ENCODE assay signal across 9 cellular contexts in the genomic region with DNA sequence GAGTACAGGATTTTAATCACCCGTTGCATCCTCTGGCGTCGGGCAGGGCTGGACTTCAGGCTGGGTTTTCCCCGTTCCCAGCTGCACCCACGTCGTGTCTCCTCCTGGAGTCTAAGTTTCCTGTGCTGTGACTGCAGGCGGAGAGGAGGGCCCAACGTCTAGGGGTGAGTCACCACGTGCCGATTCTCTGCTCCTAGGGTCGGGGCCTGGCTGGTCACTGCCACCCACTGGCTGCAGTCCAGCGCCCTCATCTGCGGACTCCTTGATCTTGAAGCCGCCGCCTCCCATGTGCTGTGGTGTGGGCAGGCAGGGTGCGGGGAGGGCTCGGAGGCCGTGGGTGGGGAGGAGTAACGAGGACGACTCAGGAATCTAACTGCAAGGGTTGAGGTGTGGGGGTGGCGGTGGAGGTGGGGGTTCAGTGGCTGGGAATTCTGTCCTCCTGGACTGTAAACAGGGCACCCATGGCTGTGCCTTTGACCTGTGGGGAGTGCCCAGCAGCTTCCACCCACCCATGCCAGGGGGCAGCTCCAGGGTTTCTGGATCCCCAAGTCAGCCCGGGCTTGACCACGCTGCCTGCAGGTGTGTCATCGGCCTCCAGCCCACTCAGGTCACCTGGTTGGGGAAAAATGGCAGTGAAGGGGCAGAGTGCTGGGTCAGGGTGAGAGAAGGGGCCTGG.
DNase-seq lines count a peak whose midpoint lies in the region; ATAC-seq, FAIRE-seq and TF ChIP-seq lines count a peak whose summit lies in the region.
"Had no signal": no experiment of that assay in that cellular context is flagged by ENCODE, and none has a peak within 500 bp of the region (broad histone marks: within the 10 kb centered on the region; RNA-seq: fewer than 3 reads in every experiment).

No MANE protein-coding gene starts in this region.

- TF ChIP-seq POLR2A in A549 (IDR thresholded peaks at IDR 0.05; ENCODE audit: low read length) (no peak), IMR-90 (IDR thresholded peaks at IDR 0.05; ENCODE audit: low read depth, low read length) (0 out of 2 replicates have a peak, but pooled peaks have one; percentile 5)

- no peak overlapping the region for H2BK5ac ChIP-seq in IMR-90 (ENCODE audit: low read depth, low read length, poor library complexity, severe bottlenecking)

- 10% methylated on average over 8 of the region's 24 CpGs for WGBS in A549 (ENCODE audit: missing lambda C conversion rate)
- WGBS in IMR-90 (ENCODE audit: extremely low coverage in 2 of 2, insufficient read length in 1 of 2), 2 experiments, result 0% methylated on average over 8 of the region's 24 CpGs; no CpG with 5 or more reads in 1 of the 2 experiments
- 3% methylated on average over 6 of the region's 24 CpGs for WGBS in mammary epithelial cell (ENCODE audit: low coverage, missing lambda C conversion rate)

- no peak overlapping the region for H3K23ac ChIP-seq in IMR-90 (ENCODE audit: low read depth, low read length)

- no peak overlapping the region for H2BK15ac ChIP-seq in IMR-90 (ENCODE audit: low read depth, low read length)

- H3K9ac ChIP-seq in IMR-90 (ENCODE audit: low read depth, low read length), result no peak overlapping the region
- no peak overlapping the region for H3K9ac ChIP-seq in mammary epithelial cell (ENCODE audit: insufficient read depth, low read length)

- dilution Hi-C loops in IMR-90 (cut with HindIII; ENCODE audit: low sequenced_read_pairs, unreplicated experiment) (no loop called here), mammary epithelial cell (cut with HindIII; ENCODE audit: low sequenced_read_pairs) (no loop called here)

- POLR2A ChIA-PET in A549 (lab: Yijun Ruan, JAX) (no interaction called here), IMR-90 (lab: Charles Lee; ENCODE audit: unreplicated experiment) (no interaction called here)

- H3K4me1 ChIP-seq in A549, result peaks cover 20% of the 10 kb centered on the region
- H3K4me1 ChIP-seq in IMR-90 (ENCODE audit: control insufficient read depth, insufficient read depth, low read length), result peaks cover 7% of the 10 kb centered on the region
- peaks cover 18% of the 10 kb centered on the region for H3K4me1 ChIP-seq in mammary epithelial cell (ENCODE audit: insufficient read depth, low read length)
- peaks cover 0 to 51% of the 10 kb centered on the region in 2 donors for H3K4me1 ChIP-seq in left lung

- peak; percentile 74 to 91 for DNase-seq in A549 (ENCODE audit: low read depth in 1 of 2, low spot score in 1 of 2)
- DNase-seq in IMR-90, result peak; percentile 91
- peak; percentile 85 for DNase-seq in mammary epithelial cell
- DNase-seq in left lung, result peak; percentile 82 to 88
- DNase-seq in T-helper 9 cell, result no peak
- DNase-seq in stimulated activated CD4-positive, alpha-beta T cell treated with anti-CD3 and anti-CD28 coated beads, Interleukin-12 subunit alpha, Interleukin-12 subunit beta, amount 100 ng/mL, for 4 hours, result no peak
- no peak for DNase-seq in NCI-H2171 treated with DMSO at 0.1 percent for 48 hours (lab: John Stamatoyannopoulos, UW)
- DNase-seq: CD4-positive, CD25-positive, alpha-beta regulatory T cell had no signal

- peak; percentile 86 to 91 for ATAC-seq in A549
- peak; percentile 92 for ATAC-seq in IMR-90 (ENCODE audit: low read depth)
- ATAC-seq in left lung, result peak; percentile 91
- no peak for ATAC-seq in HG03139 (IDR thresholded peaks at IDR 0.05; ENCODE audit: unreplicated experiment)

- intact Hi-C loops in IMR-90 (cut with micrococcal nuclease), result loop anchor here (5.0 kb wide), 1 partner anchor 50 kb away; no protein-coding TSS in a partner anchor
- intact Hi-C loops in mammary epithelial cell (cut with micrococcal nuclease), result loop anchor here (2.0 kb wide), 1 partner anchor 72 kb away; no protein-coding TSS in a partner anchor
- intact Hi-C loops in left lung (cut with DNase I), result no loop called here

- H3K56ac ChIP-seq in IMR-90 (ENCODE audit: extremely low read depth, insufficient read depth, low read length), result no peak overlapping the region

- TF ChIP-seq CTCF in A549 (IDR thresholded peaks at IDR 0.05) (no peak), IMR-90 (conservative IDR thresholded peaks at IDR 0.05; ENCODE audit: low read depth, low read length) (no peak; the same call in 1 of the 2 replicates), mammary epithelial cell (conservative IDR thresholded peaks at IDR 0.05 in 1 of 2, IDR thresholded peaks at IDR 0.05 in 1 of 2; ENCODE audit: extremely low read depth in 1 of 2, insufficient read depth in 1 of 2, low read depth in 1 of 2, low read length in 2 of 2) (no peak), left lung (IDR thresholded peaks at IDR 0.05) (no peak)

- H3K4me3 ChIP-seq in A549 (no peak overlapping the region), IMR-90 (ENCODE audit: insufficient read depth, low read depth, low read length) (no peak overlapping the region), mammary epithelial cell (replicated peaks in 1 of 3; ENCODE audit: insufficient read depth in 1 of 3, low read depth in 2 of 3, low read length in 3 of 3) (no peak overlapping the region), left lung (no peak overlapping the region)

- H3K27ac ChIP-seq in A549 (peak overlapping the region; percentile 57 to 77; a peak in 5 of 6 replicates), IMR-90 (ENCODE audit: insufficient read depth, low read length) (no peak overlapping the region; the same call in 1 of the 2 replicates), mammary epithelial cell (ENCODE audit: insufficient read depth, low read depth, low read length) (no peak overlapping the region), left lung (no peak overlapping the region)

- H2BK20ac ChIP-seq in IMR-90 (ENCODE audit: low read depth, low read length), result no peak overlapping the region

- in situ Hi-C loops in IMR-90 (cut with MboI; ENCODE audit: low sequenced_read_pairs) (loop anchor here (5.0 kb wide), 1 partner anchor 355 kb away; no protein-coding TSS in a partner anchor), mammary epithelial cell (cut with MboI; ENCODE audit: low sequenced_read_pairs in 2 of 2) (no loop called here)

- H2AK5ac ChIP-seq in IMR-90 (ENCODE audit: low read depth, low read length), result peak overlapping the region; percentile 39; the same call in 1 of the 2 replicates

- H3K4me2 ChIP-seq in A549, result peak overlapping the region; percentile 63
- H3K4me2 ChIP-seq in IMR-90 (ENCODE audit: low read depth, low read length), result no peak overlapping the region
- H3K4me2 ChIP-seq in mammary epithelial cell (ENCODE audit: insufficient read depth, low read depth, low read length), result peak overlapping the region; percentile 75

- TF ChIP-seq RAD21 in A549 (conservative IDR thresholded peaks at IDR 0.05 in 1 of 2, IDR thresholded peaks at IDR 0.05 in 1 of 2) (0 out of 5 replicates have a peak, but pooled peaks of 1 of the 2 experiments have one; percentile 3), IMR-90 (IDR thresholded peaks at IDR 0.05; ENCODE audit: low read length) (peak; percentile 28; the same call in 1 of the 2 replicates)

- H3K36me3 ChIP-seq in IMR-90 (ENCODE audit: control insufficient read depth, insufficient read depth, low read length), result no peaks in the 10 kb centered on the region
- no peaks in the 10 kb centered on the region for H3K36me3 ChIP-seq in mammary epithelial cell (ENCODE audit: insufficient read depth, low read length)
- no peaks in the 10 kb centered on the region for H3K36me3 ChIP-seq in left lung

- H4K20me1 ChIP-seq in IMR-90 (ENCODE audit: insufficient read depth, low read length) (no peaks in the 10 kb centered on the region), mammary epithelial cell (ENCODE audit: insufficient read depth, low read length) (no peaks in the 10 kb centered on the region)

- peak overlapping the region; percentile 67 for H2BK120ac ChIP-seq in IMR-90 (ENCODE audit: low read depth, low read length)

- H3K9me3 ChIP-seq in A549, result no peaks in the 10 kb centered on the region
- H3K9me3 ChIP-seq in IMR-90 (ENCODE audit: control insufficient read depth, insufficient read depth, low read length), result no peaks in the 10 kb centered on the region
- no peaks in the 10 kb centered on the region for H3K9me3 ChIP-seq in mammary epithelial cell (replicated peaks; ENCODE audit: insufficient read depth, low read length)
- no peaks in the 10 kb centered on the region for H3K9me3 ChIP-seq in left lung

- H2AK9ac ChIP-seq in IMR-90 (replicated peaks; ENCODE audit: low read depth, low read length, poor library complexity), result peak overlapping the region; percentile 88

- no peak for TF ChIP-seq EP300 in A549 (IDR thresholded peaks at IDR 0.05)

- BruUV-seq in IMR-90 (replicated peaks; lab: Mats Ljungman, UMichigan), result no TSS peak
- no TSS peak for BruUV-seq in mammary epithelial cell (replicated peaks; lab: Mats Ljungman, UMichigan)

- H4K91ac ChIP-seq in IMR-90 (ENCODE audit: insufficient read depth, low read depth, low read length), result no peak overlapping the region

- CTCF ChIA-PET in A549 (lab: Yijun Ruan, JAX) (interaction anchor here (0.9 to 1.5 kb wide), 2 partner anchors 9 to 218 kb away, joined by 4 to 6 read pairs; no protein-coding TSS in a partner anchor), IMR-90 (lab: Yijun Ruan, JAX) (no interaction called here), mammary epithelial cell (lab: Charles Lee; ENCODE audit: low non-redundant PET) (no interaction called here)

- peak overlapping the region; percentile 77 for H3K4ac ChIP-seq in IMR-90 (ENCODE audit: low read depth, low read length)

- H3K27me3 ChIP-seq in IMR-90 (ENCODE audit: control insufficient read depth, insufficient read depth, low read length), result peaks cover 17% of the 10 kb centered on the region; the same call in 1 of the 2 replicates
- no peaks in the 10 kb centered on the region for H3K27me3 ChIP-seq in mammary epithelial cell (ENCODE audit: insufficient read depth, low read length)
- H3K27me3 ChIP-seq in left lung, result peaks cover 0 to 43% of the 10 kb centered on the region in 2 donors

- no peak overlapping the region for H4K5ac ChIP-seq in IMR-90 (ENCODE audit: low read depth, low read length)

- no peaks in the 10 kb centered on the region for H3K79me2 ChIP-seq in mammary epithelial cell (ENCODE audit: insufficient read depth, low read length)

- FAIRE-seq in A549 (lab: Jason Lieb, UNC), result no peak

- H3K79me1 ChIP-seq in IMR-90 (ENCODE audit: low read depth in 1 of 2, low read length in 2 of 2), result no peaks in the 10 kb centered on the region

- peak overlapping the region in 1 of 2 experiments; percentile 29; a peak in 3 of 4 replicates for H4K8ac ChIP-seq in IMR-90 (ENCODE audit: low read depth in 2 of 2, low read length in 2 of 2)

- H3K18ac ChIP-seq in IMR-90 (ENCODE audit: low read depth, low read length), result no peak overlapping the region

- no peak overlapping the region for H3K14ac ChIP-seq in IMR-90 (replicated peaks; ENCODE audit: low read depth, low read length)

- peaks cover 2% of the 10 kb centered on the region; the same call in 1 of the 2 replicates for H3K9me1 ChIP-seq in IMR-90 (ENCODE audit: insufficient read depth, low read length)

- peak overlapping the region; percentile 73 for H2AFZ ChIP-seq in IMR-90 (replicated peaks; ENCODE audit: low read length, poor library complexity)
- H2AFZ ChIP-seq in mammary epithelial cell (ENCODE audit: low read depth, low read length), result peak overlapping the region; percentile 58

TF ChIP-seq in A549, 52 proteins besides CTCF, POLR2A, EP300 and RAD21 (continues in another document):
- peak in 1 of 2 experiments; percentile 30; a peak in 1 of 5 replicates for TF ChIP-seq JUN (IDR thresholded peaks at IDR 0.05)

TF ChIP-seq in IMR-90, 13 proteins besides CTCF, POLR2A, EP300 and RAD21 (continues in another document):
- TF ChIP-seq MAZ (IDR thresholded peaks at IDR 0.05; ENCODE audit: borderline replicate concordance, low read depth, low read length), result peak; percentile 76; the same call in 1 of the 2 replicates

Comparison
In these comparisons a context has a peak if more than half of its experiments do, and no peak if none do; other contexts are left out.
1. DNase-seq: peak in A549 (2 of 2), IMR-90 (single experiment), mammary epithelial cell (single experiment) and left lung (2 of 2); none in T-helper 9 cell (single experiment), stimulated activated CD4-positive, alpha-beta T cell treated with anti-CD3 and anti-CD28 coated beads, Interleukin-12 subunit alpha, Interleukin-12 subunit beta, amount 100 ng/mL, for 4 hours (single experiment) and NCI-H2171 treated with DMSO at 0.1 percent for 48 hours (single experiment).
2. H3K27ac ChIP-seq: peak in A549 (2 of 2); none in IMR-90 (single experiment), mammary epithelial cell (single experiment) and left lung (0 of 2).
3. intact Hi-C loops: an anchor here in IMR-90 (5.0 kb wide) and mammary epithelial cell (2.0 kb wide); none called in left lung.